ENCODE assay signal across 1 cellular context in the genomic region with DNA sequence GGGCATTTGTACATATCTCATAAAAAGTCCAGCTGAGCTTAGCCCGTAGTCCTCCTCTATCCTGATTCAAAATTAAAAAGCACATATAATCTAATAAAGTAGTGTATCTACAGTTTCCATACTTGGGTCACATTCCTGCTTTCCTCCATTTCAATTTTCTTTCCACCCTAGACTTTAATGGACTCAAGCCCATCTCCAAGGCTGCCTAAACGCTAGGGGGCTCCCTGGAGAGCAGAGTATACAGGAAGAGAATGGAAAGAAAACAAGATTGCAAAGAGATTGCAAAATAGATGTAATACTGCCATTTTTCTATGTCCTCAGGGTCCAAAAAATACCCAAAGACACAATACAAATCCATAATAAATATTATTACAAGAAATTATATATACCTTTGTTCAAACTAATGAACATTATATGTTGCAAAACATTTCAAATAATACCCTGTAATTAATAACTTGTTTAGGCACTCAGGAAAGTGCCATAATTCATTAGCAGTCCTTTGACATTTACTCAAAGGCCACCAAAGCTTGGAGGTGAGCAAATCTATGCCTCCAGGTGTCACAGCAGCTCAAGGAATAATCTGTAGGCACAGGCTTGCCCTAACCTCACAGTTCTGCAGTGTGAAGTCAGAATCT.
A peak's percentile ranks its signal among the peaks of the same experiment; 100 is the strongest.
TF ChIP-seq lines count a peak whose summit lies in the region.

No MANE protein-coding gene starts in this region.

TF ChIP-seq in HepG2, 621 proteins besides CTCF, POLR2A, EP300 and RAD21 (continued from another document and continues in another):
- TF ChIP-seq, protein P1, sequence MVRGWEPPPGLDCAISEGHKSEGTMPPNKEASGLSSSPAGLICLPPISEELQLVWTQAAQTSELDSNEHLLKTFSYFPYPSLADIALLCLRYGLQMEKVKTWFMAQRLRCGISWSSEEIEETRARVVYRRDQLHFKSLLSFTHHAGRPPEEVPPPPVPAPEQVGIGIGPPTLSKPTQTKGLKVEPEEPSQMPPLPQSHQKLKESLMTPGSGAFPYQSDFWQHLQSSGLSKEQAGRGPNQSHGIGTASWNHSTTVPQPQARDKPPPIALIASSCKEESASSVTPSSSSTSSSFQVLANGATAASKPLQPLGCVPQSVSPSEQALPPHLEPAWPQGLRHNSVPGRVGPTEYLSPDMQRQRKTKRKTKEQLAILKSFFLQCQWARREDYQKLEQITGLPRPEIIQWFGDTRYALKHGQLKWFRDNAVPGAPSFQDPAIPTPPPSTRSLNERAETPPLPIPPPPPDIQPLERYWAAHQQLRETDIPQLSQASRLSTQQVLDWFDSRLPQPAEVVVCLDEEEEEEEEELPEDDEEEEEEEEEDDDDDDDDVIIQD (CRISPR knock-in tag; IDR thresholded peaks at IDR 0.05; ENCODE audit: low read depth), result peak; percentile 91
- no peak for TF ChIP-seq ZNF530 (CRISPR knock-in tag; IDR thresholded peaks at IDR 0.05; ENCODE audit: low read depth)
- no peak for TF ChIP-seq MLLT10 (CRISPR knock-in tag; IDR thresholded peaks at IDR 0.05)
- no peak for TF ChIP-seq HNRNPUL1 (IDR thresholded peaks at IDR 0.05; ENCODE audit: low read depth, low read length)
- no peak for TF ChIP-seq ZNF101 (CRISPR knock-in tag; IDR thresholded peaks at IDR 0.05; ENCODE audit: borderline replicate concordance, low read depth)
- no peak for TF ChIP-seq NFIB (CRISPR knock-in tag; IDR thresholded peaks at IDR 0.05; ENCODE audit: borderline replicate concordance)
- TF ChIP-seq PPARG (CRISPR knock-in tag; conservative IDR thresholded peaks at IDR 0.05), result peak; percentile 66
- TF ChIP-seq CHD4 (IDR thresholded peaks at IDR 0.05; ENCODE audit: borderline replicate concordance, low read length), result peak; percentile 51; the same call in 1 of the 2 replicates
- 0 out of 2 replicates have a peak, but pooled peaks have one; percentile 69 for TF ChIP-seq SSRP1 (CRISPR knock-in tag; IDR thresholded peaks at IDR 0.05)
- TF ChIP-seq ZNF543 (CRISPR knock-in tag; IDR thresholded peaks at IDR 0.05), result 0 out of 2 replicates have a peak, but pooled peaks have one; percentile 62
- TF ChIP-seq, protein P2, sequence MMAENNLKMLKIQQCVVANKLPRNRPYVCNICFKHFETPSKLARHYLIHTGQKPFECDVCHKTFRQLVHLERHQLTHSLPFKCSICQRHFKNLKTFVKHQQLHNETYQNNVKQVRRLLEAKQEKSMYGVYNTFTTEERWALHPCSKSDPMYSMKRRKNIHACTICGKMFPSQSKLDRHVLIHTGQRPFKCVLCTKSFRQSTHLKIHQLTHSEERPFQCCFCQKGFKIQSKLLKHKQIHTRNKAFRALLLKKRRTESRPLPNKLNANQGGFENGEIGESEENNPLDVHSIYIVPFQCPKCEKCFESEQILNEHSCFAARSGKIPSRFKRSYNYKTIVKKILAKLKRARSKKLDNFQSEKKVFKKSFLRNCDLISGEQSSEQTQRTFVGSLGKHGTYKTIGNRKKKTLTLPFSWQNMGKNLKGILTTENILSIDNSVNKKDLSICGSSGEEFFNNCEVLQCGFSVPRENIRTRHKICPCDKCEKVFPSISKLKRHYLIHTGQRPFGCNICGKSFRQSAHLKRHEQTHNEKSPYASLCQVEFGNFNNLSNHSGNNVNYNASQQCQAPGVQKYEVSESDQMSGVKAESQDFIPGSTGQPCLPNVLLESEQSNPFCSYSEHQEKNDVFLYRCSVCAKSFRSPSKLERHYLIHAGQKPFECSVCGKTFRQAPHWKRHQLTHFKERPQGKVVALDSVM (CRISPR knock-in tag; IDR thresholded peaks at IDR 0.05), result no peak
- TF ChIP-seq, protein P3, sequence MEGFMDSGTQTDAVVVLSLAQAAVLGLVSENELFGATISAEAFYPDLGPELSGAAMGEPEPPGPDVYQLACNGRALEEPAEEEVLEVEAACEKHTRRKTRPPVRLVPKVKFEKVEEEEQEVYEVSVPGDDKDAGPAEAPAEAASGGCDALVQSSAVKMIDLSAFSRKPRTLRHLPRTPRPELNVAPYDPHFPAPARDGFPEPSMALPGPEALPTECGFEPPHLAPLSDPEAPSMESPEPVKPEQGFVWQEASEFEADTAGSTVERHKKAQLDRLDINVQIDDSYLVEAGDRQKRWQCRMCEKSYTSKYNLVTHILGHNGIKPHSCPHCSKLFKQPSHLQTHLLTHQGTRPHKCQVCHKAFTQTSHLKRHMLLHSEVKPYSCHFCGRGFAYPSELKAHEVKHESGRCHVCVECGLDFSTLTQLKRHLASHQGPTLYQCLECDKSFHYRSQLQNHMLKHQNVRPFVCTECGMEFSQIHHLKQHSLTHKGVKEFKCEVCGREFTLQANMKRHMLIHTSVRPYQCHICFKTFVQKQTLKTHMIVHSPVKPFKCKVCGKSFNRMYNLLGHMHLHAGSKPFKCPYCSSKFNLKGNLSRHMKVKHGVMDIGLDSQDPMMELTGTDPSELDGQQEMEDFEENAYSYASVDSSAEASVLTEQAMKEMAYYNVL (CRISPR knock-in tag; IDR thresholded peaks at IDR 0.05; ENCODE audit: borderline replicate concordance), result peak; percentile 26; the same call in 1 of the 2 replicates
- TF ChIP-seq, protein P4, sequence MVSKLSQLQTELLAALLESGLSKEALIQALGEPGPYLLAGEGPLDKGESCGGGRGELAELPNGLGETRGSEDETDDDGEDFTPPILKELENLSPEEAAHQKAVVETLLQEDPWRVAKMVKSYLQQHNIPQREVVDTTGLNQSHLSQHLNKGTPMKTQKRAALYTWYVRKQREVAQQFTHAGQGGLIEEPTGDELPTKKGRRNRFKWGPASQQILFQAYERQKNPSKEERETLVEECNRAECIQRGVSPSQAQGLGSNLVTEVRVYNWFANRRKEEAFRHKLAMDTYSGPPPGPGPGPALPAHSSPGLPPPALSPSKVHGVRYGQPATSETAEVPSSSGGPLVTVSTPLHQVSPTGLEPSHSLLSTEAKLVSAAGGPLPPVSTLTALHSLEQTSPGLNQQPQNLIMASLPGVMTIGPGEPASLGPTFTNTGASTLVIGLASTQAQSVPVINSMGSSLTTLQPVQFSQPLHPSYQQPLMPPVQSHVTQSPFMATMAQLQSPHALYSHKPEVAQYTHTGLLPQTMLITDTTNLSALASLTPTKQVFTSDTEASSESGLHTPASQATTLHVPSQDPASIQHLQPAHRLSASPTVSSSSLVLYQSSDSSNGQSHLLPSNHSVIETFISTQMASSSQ (IDR thresholded peaks at IDR 0.05; ENCODE audit: low read depth), result no peak
- TF ChIP-seq, protein P4 (CRISPR knock-in tag; IDR thresholded peaks at IDR 0.05; ENCODE audit: borderline replicate concordance), result no peak
- TF ChIP-seq PITX1 (CRISPR knock-in tag; IDR thresholded peaks at IDR 0.05), result no peak
- TF ChIP-seq RFXAP (CRISPR knock-in tag; IDR thresholded peaks at IDR 0.05; ENCODE audit: borderline replicate concordance), result no peak
- TF ChIP-seq ZNF263 (CRISPR knock-in tag; IDR thresholded peaks at IDR 0.05), result no peak
- TF ChIP-seq TSC22D2 (CRISPR knock-in tag; IDR thresholded peaks at IDR 0.05; ENCODE audit: borderline replicate concordance), result peak; percentile 74; the same call in 1 of the 2 replicates
- TF ChIP-seq, protein P5, sequence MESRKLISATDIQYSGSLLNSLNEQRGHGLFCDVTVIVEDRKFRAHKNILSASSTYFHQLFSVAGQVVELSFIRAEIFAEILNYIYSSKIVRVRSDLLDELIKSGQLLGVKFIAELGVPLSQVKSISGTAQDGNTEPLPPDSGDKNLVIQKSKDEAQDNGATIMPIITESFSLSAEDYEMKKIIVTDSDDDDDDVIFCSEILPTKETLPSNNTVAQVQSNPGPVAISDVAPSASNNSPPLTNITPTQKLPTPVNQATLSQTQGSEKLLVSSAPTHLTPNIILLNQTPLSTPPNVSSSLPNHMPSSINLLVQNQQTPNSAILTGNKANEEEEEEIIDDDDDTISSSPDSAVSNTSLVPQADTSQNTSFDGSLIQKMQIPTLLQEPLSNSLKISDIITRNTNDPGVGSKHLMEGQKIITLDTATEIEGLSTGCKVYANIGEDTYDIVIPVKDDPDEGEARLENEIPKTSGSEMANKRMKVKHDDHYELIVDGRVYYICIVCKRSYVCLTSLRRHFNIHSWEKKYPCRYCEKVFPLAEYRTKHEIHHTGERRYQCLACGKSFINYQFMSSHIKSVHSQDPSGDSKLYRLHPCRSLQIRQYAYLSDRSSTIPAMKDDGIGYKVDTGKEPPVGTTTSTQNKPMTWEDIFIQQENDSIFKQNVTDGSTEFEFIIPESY (CRISPR knock-in tag; IDR thresholded peaks at IDR 0.05), result no peak
- TF ChIP-seq NCOA2 (CRISPR knock-in tag; IDR thresholded peaks at IDR 0.05), result 0 out of 2 replicates have a peak, but pooled peaks have one; percentile 46
- TF ChIP-seq, protein P6, sequence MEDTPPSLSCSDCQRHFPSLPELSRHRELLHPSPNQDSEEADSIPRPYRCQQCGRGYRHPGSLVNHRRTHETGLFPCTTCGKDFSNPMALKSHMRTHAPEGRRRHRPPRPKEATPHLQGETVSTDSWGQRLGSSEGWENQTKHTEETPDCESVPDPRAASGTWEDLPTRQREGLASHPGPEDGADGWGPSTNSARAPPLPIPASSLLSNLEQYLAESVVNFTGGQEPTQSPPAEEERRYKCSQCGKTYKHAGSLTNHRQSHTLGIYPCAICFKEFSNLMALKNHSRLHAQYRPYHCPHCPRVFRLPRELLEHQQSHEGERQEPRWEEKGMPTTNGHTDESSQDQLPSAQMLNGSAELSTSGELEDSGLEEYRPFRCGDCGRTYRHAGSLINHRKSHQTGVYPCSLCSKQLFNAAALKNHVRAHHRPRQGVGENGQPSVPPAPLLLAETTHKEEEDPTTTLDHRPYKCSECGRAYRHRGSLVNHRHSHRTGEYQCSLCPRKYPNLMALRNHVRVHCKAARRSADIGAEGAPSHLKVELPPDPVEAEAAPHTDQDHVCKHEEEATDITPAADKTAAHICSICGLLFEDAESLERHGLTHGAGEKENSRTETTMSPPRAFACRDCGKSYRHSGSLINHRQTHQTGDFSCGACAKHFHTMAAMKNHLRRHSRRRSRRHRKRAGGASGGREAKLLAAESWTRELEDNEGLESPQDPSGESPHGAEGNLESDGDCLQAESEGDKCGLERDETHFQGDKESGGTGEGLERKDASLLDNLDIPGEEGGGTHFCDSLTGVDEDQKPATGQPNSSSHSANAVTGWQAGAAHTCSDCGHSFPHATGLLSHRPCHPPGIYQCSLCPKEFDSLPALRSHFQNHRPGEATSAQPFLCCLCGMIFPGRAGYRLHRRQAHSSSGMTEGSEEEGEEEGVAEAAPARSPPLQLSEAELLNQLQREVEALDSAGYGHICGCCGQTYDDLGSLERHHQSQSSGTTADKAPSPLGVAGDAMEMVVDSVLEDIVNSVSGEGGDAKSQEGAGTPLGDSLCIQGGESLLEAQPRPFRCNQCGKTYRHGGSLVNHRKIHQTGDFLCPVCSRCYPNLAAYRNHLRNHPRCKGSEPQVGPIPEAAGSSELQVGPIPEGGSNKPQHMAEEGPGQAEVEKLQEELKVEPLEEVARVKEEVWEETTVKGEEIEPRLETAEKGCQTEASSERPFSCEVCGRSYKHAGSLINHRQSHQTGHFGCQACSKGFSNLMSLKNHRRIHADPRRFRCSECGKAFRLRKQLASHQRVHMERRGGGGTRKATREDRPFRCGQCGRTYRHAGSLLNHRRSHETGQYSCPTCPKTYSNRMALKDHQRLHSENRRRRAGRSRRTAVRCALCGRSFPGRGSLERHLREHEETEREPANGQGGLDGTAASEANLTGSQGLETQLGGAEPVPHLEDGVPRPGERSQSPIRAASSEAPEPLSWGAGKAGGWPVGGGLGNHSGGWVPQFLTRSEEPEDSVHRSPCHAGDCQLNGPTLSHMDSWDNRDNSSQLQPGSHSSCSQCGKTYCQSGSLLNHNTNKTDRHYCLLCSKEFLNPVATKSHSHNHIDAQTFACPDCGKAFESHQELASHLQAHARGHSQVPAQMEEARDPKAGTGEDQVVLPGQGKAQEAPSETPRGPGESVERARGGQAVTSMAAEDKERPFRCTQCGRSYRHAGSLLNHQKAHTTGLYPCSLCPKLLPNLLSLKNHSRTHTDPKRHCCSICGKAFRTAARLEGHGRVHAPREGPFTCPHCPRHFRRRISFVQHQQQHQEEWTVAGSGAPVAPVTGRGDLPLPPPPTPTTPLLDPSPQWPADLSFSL (CRISPR knock-in tag; IDR thresholded peaks at IDR 0.05), result no peak
- 0 out of 2 replicates have a peak, but pooled peaks have one; percentile 50 for TF ChIP-seq CCDC6 (CRISPR knock-in tag; IDR thresholded peaks at IDR 0.05)
- TF ChIP-seq, protein P7, sequence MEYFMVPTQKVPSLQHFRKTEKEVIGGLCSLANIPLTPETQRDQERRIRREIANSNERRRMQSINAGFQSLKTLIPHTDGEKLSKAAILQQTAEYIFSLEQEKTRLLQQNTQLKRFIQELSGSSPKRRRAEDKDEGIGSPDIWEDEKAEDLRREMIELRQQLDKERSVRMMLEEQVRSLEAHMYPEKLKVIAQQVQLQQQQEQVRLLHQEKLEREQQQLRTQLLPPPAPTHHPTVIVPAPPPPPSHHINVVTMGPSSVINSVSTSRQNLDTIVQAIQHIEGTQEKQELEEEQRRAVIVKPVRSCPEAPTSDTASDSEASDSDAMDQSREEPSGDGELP (IDR thresholded peaks at IDR 0.05; ENCODE audit: borderline replicate concordance, low read depth), result no peak
- peak; percentile 45 for TF ChIP-seq RXRB (CRISPR knock-in tag; IDR thresholded peaks at IDR 0.05; ENCODE audit: borderline replicate concordance)
- no peak for TF ChIP-seq KAT7 (CRISPR knock-in tag; IDR thresholded peaks at IDR 0.05; ENCODE audit: borderline replicate concordance)
- no peak for TF ChIP-seq ZNF619 (CRISPR knock-in tag; IDR thresholded peaks at IDR 0.05)
- TF ChIP-seq MIXL1 (CRISPR knock-in tag; IDR thresholded peaks at IDR 0.05), result peak; percentile 76; the same call in 1 of the 2 replicates
- TF ChIP-seq, protein P8, sequence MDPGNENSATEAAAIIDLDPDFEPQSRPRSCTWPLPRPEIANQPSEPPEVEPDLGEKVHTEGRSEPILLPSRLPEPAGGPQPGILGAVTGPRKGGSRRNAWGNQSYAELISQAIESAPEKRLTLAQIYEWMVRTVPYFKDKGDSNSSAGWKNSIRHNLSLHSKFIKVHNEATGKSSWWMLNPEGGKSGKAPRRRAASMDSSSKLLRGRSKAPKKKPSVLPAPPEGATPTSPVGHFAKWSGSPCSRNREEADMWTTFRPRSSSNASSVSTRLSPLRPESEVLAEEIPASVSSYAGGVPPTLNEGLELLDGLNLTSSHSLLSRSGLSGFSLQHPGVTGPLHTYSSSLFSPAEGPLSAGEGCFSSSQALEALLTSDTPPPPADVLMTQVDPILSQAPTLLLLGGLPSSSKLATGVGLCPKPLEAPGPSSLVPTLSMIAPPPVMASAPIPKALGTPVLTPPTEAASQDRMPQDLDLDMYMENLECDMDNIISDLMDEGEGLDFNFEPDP (CRISPR knock-in tag; conservative IDR thresholded peaks at IDR 0.05), result no peak
- no peak for TF ChIP-seq FIP1L1 (IDR thresholded peaks at IDR 0.05; ENCODE audit: borderline replicate concordance, insufficient read depth, low read depth, low read length)
